2 cellular contexts compared by ENCODE assay signal in genomic region chr12:9564418-9564817, GRCh38. TPM values are rescaled to one million over a fixed set of nuclear protein-coding genes. Genes with fewer than 3 reads are reported as not detected.
"Had no signal": no experiment of that assay in that cellular context is flagged by ENCODE, and none has a peak within 500 bp of the region (broad histone marks: within the 10 kb centered on the region; RNA-seq: fewer than 3 reads in every experiment).

No MANE protein-coding gene starts in this region.

RNA-seq across cellular contexts. Expression of gene KLRB1, which starts 43.3 kb away (rescaled TPM):
- polyA plus RNA-seq: endothelial cell of umbilical vein, fibroblast of lung had no signal
